In the genomic region with DNA sequence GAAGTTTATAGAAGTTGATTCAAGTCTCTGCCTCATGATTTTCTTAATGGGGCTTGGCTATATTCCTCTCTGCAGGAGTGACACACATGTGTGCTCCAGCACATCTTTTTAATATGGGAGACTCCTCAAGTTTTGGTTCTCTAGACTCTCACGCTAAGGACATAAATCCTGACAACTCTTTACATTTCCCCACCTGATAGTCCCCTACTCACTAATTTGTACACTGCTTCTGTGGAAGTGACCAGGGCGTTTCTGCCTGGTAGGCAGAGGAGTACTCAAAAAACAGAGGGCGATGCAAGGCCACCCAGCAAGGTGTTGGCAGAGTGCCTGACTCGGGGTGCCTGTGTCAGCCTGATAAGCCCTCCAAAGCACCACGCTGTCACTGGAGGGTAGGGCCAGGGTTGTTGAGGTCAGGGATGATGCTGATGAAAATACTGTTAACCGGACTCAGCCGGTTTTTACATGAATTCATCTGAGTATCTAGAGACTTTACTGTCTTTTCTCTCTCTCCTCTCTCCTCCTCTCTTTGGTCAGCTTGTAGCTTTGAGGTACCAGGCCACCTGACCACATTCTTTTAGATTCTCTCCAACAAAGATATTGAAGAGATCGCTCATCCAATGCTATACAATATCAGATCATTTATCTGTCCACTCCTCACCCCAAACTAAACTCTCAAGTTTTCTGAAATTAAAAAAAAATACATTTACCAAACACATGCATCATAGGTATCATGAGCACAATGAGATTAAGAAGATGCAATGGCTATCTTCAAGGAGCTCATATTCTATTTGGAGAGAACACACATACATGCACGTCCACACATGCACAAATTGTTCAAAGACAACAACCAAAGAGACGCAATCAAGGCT, we compare ENCODE assay signal across 1 cellular context.
TF ChIP-seq lines count a peak whose summit lies in the region.

No MANE protein-coding gene starts in this region.

TF ChIP-seq in HepG2, 621 proteins besides CTCF, POLR2A, EP300 and RAD21 (continued from another document):
- TF ChIP-seq, protein P1, sequence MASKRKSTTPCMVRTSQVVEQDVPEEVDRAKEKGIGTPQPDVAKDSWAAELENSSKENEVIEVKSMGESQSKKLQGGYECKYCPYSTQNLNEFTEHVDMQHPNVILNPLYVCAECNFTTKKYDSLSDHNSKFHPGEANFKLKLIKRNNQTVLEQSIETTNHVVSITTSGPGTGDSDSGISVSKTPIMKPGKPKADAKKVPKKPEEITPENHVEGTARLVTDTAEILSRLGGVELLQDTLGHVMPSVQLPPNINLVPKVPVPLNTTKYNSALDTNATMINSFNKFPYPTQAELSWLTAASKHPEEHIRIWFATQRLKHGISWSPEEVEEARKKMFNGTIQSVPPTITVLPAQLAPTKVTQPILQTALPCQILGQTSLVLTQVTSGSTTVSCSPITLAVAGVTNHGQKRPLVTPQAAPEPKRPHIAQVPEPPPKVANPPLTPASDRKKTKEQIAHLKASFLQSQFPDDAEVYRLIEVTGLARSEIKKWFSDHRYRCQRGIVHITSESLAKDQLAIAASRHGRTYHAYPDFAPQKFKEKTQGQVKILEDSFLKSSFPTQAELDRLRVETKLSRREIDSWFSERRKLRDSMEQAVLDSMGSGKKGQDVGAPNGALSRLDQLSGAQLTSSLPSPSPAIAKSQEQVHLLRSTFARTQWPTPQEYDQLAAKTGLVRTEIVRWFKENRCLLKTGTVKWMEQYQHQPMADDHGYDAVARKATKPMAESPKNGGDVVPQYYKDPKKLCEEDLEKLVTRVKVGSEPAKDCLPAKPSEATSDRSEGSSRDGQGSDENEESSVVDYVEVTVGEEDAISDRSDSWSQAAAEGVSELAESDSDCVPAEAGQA (IDR thresholded peaks at IDR 0.05; ENCODE audit: low read depth): no peak
- TF ChIP-seq, protein P1 (CRISPR knock-in tag; IDR thresholded peaks at IDR 0.05; ENCODE audit: borderline replicate concordance): no peak
- TF ChIP-seq MZF1 (CRISPR knock-in tag; IDR thresholded peaks at IDR 0.05; ENCODE audit: borderline replicate concordance): no peak
- TF ChIP-seq ZNF136 (CRISPR knock-in tag; IDR thresholded peaks at IDR 0.05; ENCODE audit: low read depth): no peak
- no peak for TF ChIP-seq KAT8 (CRISPR knock-in tag; IDR thresholded peaks at IDR 0.05)
- no peak for TF ChIP-seq RXRA (CRISPR knock-in tag; IDR thresholded peaks at IDR 0.05)
- no peak for TF ChIP-seq ZNF317 (CRISPR knock-in tag; IDR thresholded peaks at IDR 0.05)
- no peak for TF ChIP-seq PCBP1 (IDR thresholded peaks at IDR 0.05; ENCODE audit: borderline replicate concordance, low read depth, low read length)
